In the genomic region with DNA sequence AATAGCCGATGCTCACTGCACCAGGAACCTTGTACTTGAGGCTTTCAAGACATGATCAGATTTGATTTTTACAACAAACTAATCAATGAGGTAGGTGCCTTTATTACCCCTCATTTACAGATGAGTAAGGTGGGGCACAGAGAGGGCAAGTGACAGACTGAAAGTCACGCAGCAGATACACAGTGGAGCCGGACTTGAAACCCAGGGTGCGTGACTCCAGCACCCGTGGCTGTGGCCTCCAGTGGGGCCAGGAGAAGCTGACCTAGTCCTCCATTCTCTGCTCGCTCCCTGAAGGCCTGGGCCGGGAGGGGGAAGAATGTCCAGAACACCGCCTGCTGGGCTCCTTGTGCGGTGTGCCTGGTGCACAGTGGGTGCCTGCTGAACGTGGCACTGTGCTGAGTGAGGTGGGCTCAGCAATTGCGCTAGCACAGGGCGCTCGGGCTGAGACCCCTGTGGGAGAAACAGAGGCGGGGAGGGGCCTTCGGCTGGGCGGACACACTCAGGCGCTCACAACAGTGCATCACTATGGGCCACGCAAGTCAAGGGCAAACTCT, we compare ENCODE assay signal across 15 cellular contexts.
DNase-seq lines count a peak whose midpoint lies in the region; ATAC-seq and TF ChIP-seq lines count a peak whose summit lies in the region.
"Had no signal": no experiment of that assay in that cellular context is flagged by ENCODE, and none has a peak within 500 bp of the region (broad histone marks: within the 10 kb centered on the region; RNA-seq: fewer than 3 reads in every experiment).

No MANE protein-coding gene starts in this region.

- CTCF ChIA-PET in PC-3 (lab: Charles Lee), result interaction anchor here (0.5 kb wide), 1 partner anchor 176 kb away, joined by 3 read pairs; no protein-coding TSS in a partner anchor
- CTCF ChIA-PET in activated CD8-positive, alpha-beta T cell treated with anti-CD3 and anti-CD28 coated beads for 36 hours (lab: Charles Lee), result interaction anchor here (1.0 to 2.1 kb wide), 2 partner anchors 122 to 175 kb away, joined by 3 to 5 read pairs; no protein-coding TSS in a partner anchor

- no peak overlapping the region for H3K4me3 ChIP-seq in BLaER1 treated with 17β-estradiol and CSF1 and Interleukin-3, amounts not matched to agents 10 nM and 100 nM
- H3K4me3 ChIP-seq in body of pancreas (no peak overlapping the region), muscle layer of colon (ENCODE audit: low read depth in 1 of 2, low read length in 2 of 2) (no peak overlapping the region), stomach smooth muscle (ENCODE audit: low read length in 2 of 2) (peak overlapping the region; percentile 22 to 23), PC-3 (ENCODE audit: low read length) (no peak overlapping the region)
- H3K4me3 ChIP-seq: vagina had no signal

- DNase-seq in body of pancreas, result no peak
- no peak for DNase-seq in PC-3
- DNase-seq in activated CD8-positive, alpha-beta T cell treated with anti-CD3 and anti-CD28 coated beads for 36 hours, result no peak
- DNase-seq: NCI-H2081 treated with DMSO at 0.1 percent for 48 hours; stimulated activated naive B cell treated with anti-CD40 and anti-IgM and Interleukin-4, amounts not matched to agents 10 μg/mL and 1 μg/mL and 100 μg/mL, for 72 hours; T1000 had no signal

- ATAC-seq in body of pancreas (no peak), PC-3 (no peak), HG03039 (IDR thresholded peaks at IDR 0.05; ENCODE audit: unreplicated experiment) (no peak), GM18861 (IDR thresholded peaks at IDR 0.05; ENCODE audit: unreplicated experiment) (no peak)
- ATAC-seq in activated CD8-positive, alpha-beta T cell treated with anti-CD3 and anti-CD28 coated beads for 36 hours, result no peak
- ATAC-seq: left lobe of liver; stimulated activated naive B cell treated with anti-CD40 and anti-IgM and Interleukin-4, amounts not matched to agents 10 μg/mL and 1 μg/mL and 100 μg/mL, for 72 hours had no signal

- H4K20me1 ChIP-seq in BLaER1 treated with 17β-estradiol and CSF1 and Interleukin-3, amounts not matched to agents 10 nM and 100 nM, result no peaks in the 10 kb centered on the region
- no peaks in the 10 kb centered on the region for H4K20me1 ChIP-seq in PC-3 (ENCODE audit: low read length)

- H3K4me1 ChIP-seq in BLaER1 treated with 17β-estradiol and CSF1 and Interleukin-3, amounts not matched to agents 10 nM and 100 nM, result peaks cover 30 to 61% (median 47%) of the 10 kb centered on the region in 10 experiments
- H3K4me1 ChIP-seq in body of pancreas, result peaks cover 45% of the 10 kb centered on the region
- peaks cover 60% of the 10 kb centered on the region for H3K4me1 ChIP-seq in muscle layer of colon (ENCODE audit: insufficient read depth, low read length)
- peaks cover 73% of the 10 kb centered on the region for H3K4me1 ChIP-seq in stomach smooth muscle (ENCODE audit: control insufficient read depth, insufficient read depth, low read length)
- peaks cover 11% of the 10 kb centered on the region for H3K4me1 ChIP-seq in PC-3 (ENCODE audit: insufficient read depth, low read length)

- no peaks in the 10 kb centered on the region for H3F3A ChIP-seq in PC-3 (ENCODE audit: low read length, unreplicated experiment)

- H3K9me3 ChIP-seq in BLaER1 treated with 17β-estradiol and CSF1 and Interleukin-3, amounts not matched to agents 10 nM and 100 nM (replicated peaks in 1 of 11), result peaks cover 12 to 23% (median 17%) of the 10 kb centered on the region in 11 experiments
- H3K9me3 ChIP-seq in body of pancreas, result no peaks in the 10 kb centered on the region
- no peaks in the 10 kb centered on the region for H3K9me3 ChIP-seq in muscle layer of colon (ENCODE audit: low read length)
- H3K9me3 ChIP-seq in stomach smooth muscle (ENCODE audit: control insufficient read depth in 2 of 2, low read length in 2 of 2), result peaks cover 0 to 7% of the 10 kb centered on the region in 2 donors
- no peaks in the 10 kb centered on the region for H3K9me3 ChIP-seq in PC-3 (ENCODE audit: low read length)
- H3K9me3 ChIP-seq: neutrophil, vagina had no signal

- no peaks in the 10 kb centered on the region for H3K27me3 ChIP-seq in BLaER1 treated with 17β-estradiol and CSF1 and Interleukin-3, amounts not matched to agents 10 nM and 100 nM
- no peaks in the 10 kb centered on the region for H3K27me3 ChIP-seq in body of pancreas
- H3K27me3 ChIP-seq in muscle layer of colon (ENCODE audit: control insufficient read depth in 1 of 2, insufficient read depth in 2 of 2, low read length in 2 of 2), result no peaks in the 10 kb centered on the region
- no peaks in the 10 kb centered on the region for H3K27me3 ChIP-seq in stomach smooth muscle (ENCODE audit: control insufficient read depth in 1 of 2, insufficient read depth in 2 of 2, low read length in 2 of 2)
- no peaks in the 10 kb centered on the region for H3K27me3 ChIP-seq in PC-3 (ENCODE audit: low read length)
- H3K27me3 ChIP-seq: vagina had no signal

- H3K79me2 ChIP-seq in PC-3 (ENCODE audit: low read length), result no peaks in the 10 kb centered on the region

- no peaks in the 10 kb centered on the region for H3K36me3 Mint-ChIP-seq in activated CD8-positive, alpha-beta T cell treated with anti-CD3 and anti-CD28 coated beads for 36 hours (ENCODE audit: low read depth)
- H3K36me3 Mint-ChIP-seq: activated naive CD8-positive, alpha-beta T cell had no signal

- H3K4me3 Mint-ChIP-seq in activated CD8-positive, alpha-beta T cell treated with anti-CD3 and anti-CD28 coated beads for 36 hours, result no peak overlapping the region
- H3K4me3 Mint-ChIP-seq: activated naive CD8-positive, alpha-beta T cell; stimulated activated naive B cell treated with anti-CD40 and anti-IgM and Interleukin-4, amounts not matched to agents 10 μg/mL and 1 μg/mL and 100 μg/mL, for 72 hours had no signal

- POLR2A ChIA-PET in PC-3 (lab: Charles Lee; ENCODE audit: unreplicated experiment), result no interaction called here
- POLR2A ChIA-PET in activated CD8-positive, alpha-beta T cell treated with anti-CD3 and anti-CD28 coated beads for 36 hours (lab: Charles Lee), result no interaction called here

- H3K4me2 ChIP-seq in BLaER1 treated with 17β-estradiol and CSF1 and Interleukin-3, amounts not matched to agents 10 nM and 100 nM, result peak overlapping the region in 9 of 11 experiments; percentile 48 to 82 (median 69); a peak in 17 of 22 replicates
- H3K4me2 ChIP-seq in PC-3 (ENCODE audit: low read length), result no peak overlapping the region

- H3K9ac ChIP-seq in BLaER1 treated with 17β-estradiol and CSF1 and Interleukin-3, amounts not matched to agents 10 nM and 100 nM, result peak overlapping the region in 3 of 11 experiments; percentile 11 to 46 (median 28); a peak in 1 of 22 replicates
- H3K9ac ChIP-seq in muscle layer of colon (ENCODE audit: low read length), result peak overlapping the region; percentile 6
- peak overlapping the region; percentile 11 to 62 for H3K9ac ChIP-seq in stomach smooth muscle (ENCODE audit: low read length in 2 of 2)
- H3K9ac ChIP-seq in PC-3 (ENCODE audit: low read length), result no peak overlapping the region

- H3K4me1 Mint-ChIP-seq in activated CD8-positive, alpha-beta T cell treated with anti-CD3 and anti-CD28 coated beads for 36 hours (ENCODE audit: low read depth), result no peaks in the 10 kb centered on the region
- H3K4me1 Mint-ChIP-seq: stimulated activated naive B cell treated with anti-CD40 and anti-IgM and Interleukin-4, amounts not matched to agents 10 μg/mL and 1 μg/mL and 100 μg/mL, for 72 hours had no signal

- H3K9me2 ChIP-seq in PC-3 (replicated peaks; ENCODE audit: low read length), result no peaks in the 10 kb centered on the region

- BruUV-seq in PC-3 (replicated peaks; lab: Mats Ljungman, UMichigan), result no TSS peak

- intact Hi-C loops in body of pancreas (cut with DNase I), result no loop called here
- intact Hi-C loops in PC-3 (cut with micrococcal nuclease), result no loop called here
- intact Hi-C loops in activated CD8-positive, alpha-beta T cell treated with anti-CD3 and anti-CD28 coated beads for 36 hours (cut with micrococcal nuclease), result loop anchor here (10.0 kb wide), 1 partner anchor 173 kb away; no protein-coding TSS in a partner anchor

- H3K36me3 ChIP-seq in BLaER1 treated with 17β-estradiol and CSF1 and Interleukin-3, amounts not matched to agents 10 nM and 100 nM, result no peaks in the 10 kb centered on the region; a peak in 1 of 22 replicates
- no peaks in the 10 kb centered on the region for H3K36me3 ChIP-seq in body of pancreas (replicated peaks in 1 of 2; ENCODE audit: insufficient read depth in 1 of 2, low read depth in 2 of 2)
- H3K36me3 ChIP-seq in muscle layer of colon (ENCODE audit: insufficient read depth, low read length), result no peaks in the 10 kb centered on the region
- H3K36me3 ChIP-seq in stomach smooth muscle (ENCODE audit: control insufficient read depth in 2 of 2, insufficient read depth in 2 of 2, low read length in 2 of 2), result no peaks in the 10 kb centered on the region
- no peaks in the 10 kb centered on the region for H3K36me3 ChIP-seq in PC-3 (ENCODE audit: low read depth, low read length)
- H3K36me3 ChIP-seq: neutrophil, vagina had no signal

- H3K9me3 Mint-ChIP-seq in activated CD8-positive, alpha-beta T cell treated with anti-CD3 and anti-CD28 coated beads for 36 hours, result peaks cover 8% of the 10 kb centered on the region

- TF ChIP-seq CTCF in body of pancreas (IDR thresholded peaks at IDR 0.05) (no peak), PC-3 (conservative IDR thresholded peaks at IDR 0.05; ENCODE audit: low read depth, low read length) (no peak)
- no peak for TF ChIP-seq CTCF in activated CD8-positive, alpha-beta T cell treated with anti-CD3 and anti-CD28 coated beads for 36 hours (IDR thresholded peaks at IDR 0.05)

- H3K27ac Mint-ChIP-seq in activated CD8-positive, alpha-beta T cell treated with anti-CD3 and anti-CD28 coated beads for 36 hours, result no peak overlapping the region
- H3K27ac Mint-ChIP-seq: activated naive CD8-positive, alpha-beta T cell; stimulated activated naive B cell treated with anti-CD40 and anti-IgM and Interleukin-4, amounts not matched to agents 10 μg/mL and 1 μg/mL and 100 μg/mL, for 72 hours had no signal

- TF ChIP-seq POLR2A in body of pancreas (IDR thresholded peaks at IDR 0.05), result no peak

- peak overlapping the region in 2 of 11 experiments; percentile 1 to 31; a peak in 2 of 22 replicates for H3K27ac ChIP-seq in BLaER1 treated with 17β-estradiol and CSF1 and Interleukin-3, amounts not matched to agents 10 nM and 100 nM
- H3K27ac ChIP-seq in body of pancreas, result peak overlapping the region; percentile 23 to 61 (median 52)
- H3K27ac ChIP-seq in muscle layer of colon (ENCODE audit: low read depth, low read length), result peak overlapping the region; percentile 90
- peak overlapping the region; percentile 90 for H3K27ac ChIP-seq in stomach smooth muscle (ENCODE audit: low read length)
- no peak overlapping the region for H3K27ac ChIP-seq in PC-3 (ENCODE audit: low read length)
- H3K27ac ChIP-seq: neutrophil, vagina had no signal

- H2AFZ ChIP-seq in PC-3 (ENCODE audit: low read length), result no peak overlapping the region

- 85 to 87% methylated on average over 18 of the region's 18 CpGs for whole genome bisulfite sequencing in body of pancreas, 2 donors

- peaks cover 2% of the 10 kb centered on the region for H3K27me3 Mint-ChIP-seq in activated CD8-positive, alpha-beta T cell treated with anti-CD3 and anti-CD28 coated beads for 36 hours
- H3K27me3 Mint-ChIP-seq: activated naive CD8-positive, alpha-beta T cell had no signal

Comparison
In these comparisons a context has a peak if more than half of its experiments do, and no peak if none do; other contexts are left out.
1. H3K4me3 ChIP-seq: peak in stomach smooth muscle (2 of 2); none in BLaER1 treated with 17β-estradiol and CSF1 and Interleukin-3, amounts not matched to agents 10 nM and 100 nM (0 of 10), body of pancreas (0 of 2), muscle layer of colon (0 of 2) and PC-3 (single experiment).